ENCODE assay signal across 2 cellular contexts in the genomic region with DNA sequence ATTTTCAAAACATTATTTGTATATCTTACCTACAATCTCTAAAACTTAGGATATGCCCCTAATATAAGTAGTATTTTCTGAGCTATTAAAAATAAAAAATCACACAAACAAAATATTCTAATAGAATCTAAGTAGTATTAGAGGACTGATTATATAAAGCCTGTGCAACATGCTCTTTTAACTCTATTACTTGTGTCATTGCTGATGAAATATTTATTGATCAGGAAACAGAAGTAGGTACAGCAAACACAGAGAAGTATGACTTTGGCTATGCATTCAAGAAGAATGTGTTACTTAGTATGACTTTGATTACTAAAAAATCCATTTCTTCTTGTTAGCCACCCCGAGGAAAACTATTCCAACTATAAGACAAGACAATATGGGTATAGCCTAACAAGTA.
A peak's percentile ranks its signal among the peaks of the same experiment; 100 is the strongest.
DNase-seq lines count a peak whose midpoint lies in the region; ATAC-seq and TF ChIP-seq lines count a peak whose summit lies in the region.
"Not testable (repeated sequence)": the region's sequence is repeated elsewhere in the genome, so short reads cannot be mapped to it uniquely, and the experiment has no call there.

No MANE protein-coding gene starts in this region.

- H3K27me3 ChIP-seq in right lobe of liver: not testable (repeated sequence)

- not testable (repeated sequence) for H3K36me3 ChIP-seq in right lobe of liver

- peaks cover 0 to 10% (median 4%) of the 10 kb centered on the region in 4 donors for H3K4me1 ChIP-seq in right lobe of liver

- peak; percentile 77 for ATAC-seq in left lobe of liver
- ATAC-seq in right lobe of liver: peak; percentile 60 to 84 (median 80)

- DNase-seq in left lobe of liver (ENCODE audit: low spot score); right lobe of liver: not testable (repeated sequence)

- TF ChIP-seq CTCF in right lobe of liver (IDR thresholded peaks at IDR 0.05): not testable (repeated sequence)

- H3K9me3 ChIP-seq in right lobe of liver: not testable (repeated sequence)

- H3K27ac ChIP-seq in right lobe of liver: not testable (repeated sequence)

- not testable (repeated sequence) for H3K4me3 ChIP-seq in right lobe of liver

- TF ChIP-seq POLR2A in right lobe of liver (IDR thresholded peaks at IDR 0.05): not testable (repeated sequence)

- WGBS in right lobe of liver (ENCODE audit: insufficient coverage, low coverage, low lambda C conversion rate, missing lambda C conversion rate): 32% methylated on average over 1 of the region's 1 CpG

- intact Hi-C loops in right lobe of liver (cut with DNase I): not testable (repeated sequence)
